9 cellular contexts compared by ENCODE assay signal in the genomic region with DNA sequence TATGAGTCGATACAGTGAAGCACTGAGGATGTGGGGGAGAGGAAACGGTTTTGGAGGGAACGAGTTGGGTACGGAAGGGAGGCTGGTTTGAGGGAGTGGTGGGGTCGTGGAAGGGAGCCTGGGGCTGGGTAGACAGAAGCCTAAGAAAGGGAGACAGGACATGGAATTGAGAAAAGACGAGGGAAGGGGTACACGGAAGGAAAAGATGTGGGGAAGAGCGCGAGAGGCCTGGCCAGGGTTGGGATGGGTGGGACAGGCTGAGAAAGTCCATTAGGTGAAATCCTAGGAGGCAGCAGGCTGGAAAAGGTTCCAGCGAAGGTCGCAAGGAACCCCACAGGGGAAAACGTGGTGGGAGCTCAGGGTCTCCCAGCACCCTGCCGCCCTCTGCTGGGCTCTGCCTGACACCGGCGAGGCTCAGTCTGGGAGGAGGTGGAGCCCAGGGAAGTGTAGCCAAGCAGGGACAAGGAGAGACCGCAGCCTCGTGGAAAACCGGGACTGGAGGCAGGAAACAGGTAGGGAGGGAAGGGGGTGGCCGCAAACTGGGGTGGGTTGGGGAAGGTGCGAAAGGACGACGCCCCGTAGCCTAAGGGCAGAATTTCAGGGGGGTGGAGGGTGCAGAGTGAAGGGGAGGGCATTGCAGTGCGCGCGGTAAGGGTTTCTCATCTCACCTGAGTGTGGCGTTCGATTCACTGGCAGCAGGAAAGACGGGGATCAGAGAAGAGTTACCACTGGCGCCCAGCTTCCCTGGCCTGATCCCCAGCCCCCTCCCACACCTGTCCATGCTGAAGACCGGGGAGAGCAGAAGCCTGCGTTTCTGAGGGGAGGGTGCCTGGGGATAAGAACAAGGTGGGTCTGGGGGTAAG. TPM values are rescaled to one million over a fixed set of nuclear protein-coding genes. Genes with fewer than 3 reads are reported as not detected.
DNase-seq lines count a peak whose midpoint lies in the region; ATAC-seq, FAIRE-seq and TF ChIP-seq lines count a peak whose summit lies in the region.
"Had no signal": no experiment of that assay in that cellular context is flagged by ENCODE, and none has a peak within 500 bp of the region (broad histone marks: within the 10 kb centered on the region; RNA-seq: fewer than 3 reads in every experiment).

No MANE protein-coding gene starts in this region.

- H3K4me3 Mint-ChIP-seq in activated T-helper 2 cell treated with anti-CD3 and anti-CD28 coated beads, Interferon-gamma antibody, Interleukin-2, Interleukin-4, amounts not matched to agents 10 μg/mL and 5 μg/mL and 100 μg/mL, durations not matched to agents 14 hours and 24 hours and 36 hours (ENCODE audit: low read depth): peak overlapping the region; percentile 83

- peaks cover 3% of the 10 kb centered on the region for H3K36me3 Mint-ChIP-seq in activated T-helper 2 cell treated with anti-CD3 and anti-CD28 coated beads, Interferon-gamma antibody, Interleukin-2, Interleukin-4, amounts not matched to agents 10 μg/mL and 5 μg/mL and 100 μg/mL, durations not matched to agents 14 hours and 24 hours and 36 hours (ENCODE audit: low read depth)

- peaks cover 57% of the 10 kb centered on the region for H3K27me3 Mint-ChIP-seq in activated T-helper 2 cell treated with anti-CD3 and anti-CD28 coated beads, Interferon-gamma antibody, Interleukin-2, Interleukin-4, amounts not matched to agents 10 μg/mL and 5 μg/mL and 100 μg/mL, durations not matched to agents 14 hours and 24 hours and 36 hours (ENCODE audit: low read depth)

- H3K27me3 ChIP-seq in mucosa of stomach (ENCODE audit: control insufficient read depth, insufficient read depth, low read length): peaks cover 19% of the 10 kb centered on the region
- peaks cover 0 to 41% (median 0%) of the 10 kb centered on the region in 3 donors for H3K27me3 ChIP-seq in stomach

- intact Hi-C loops in activated T-helper 2 cell treated with anti-CD3 and anti-CD28 coated beads, Interferon-gamma antibody, Interleukin-2, Interleukin-4, amounts not matched to agents 10 μg/mL and 5 μg/mL and 100 μg/mL, durations not matched to agents 14 hours and 24 hours and 36 hours (cut with micrococcal nuclease): no loop called here
- intact Hi-C loops in stomach (cut with DNase I; ENCODE audit: low total_unique reads): no loop called here

- H3K36me3 ChIP-seq in mucosa of stomach (ENCODE audit: control insufficient read depth, insufficient read depth, low read length) (no peaks in the 10 kb centered on the region), stomach (peaks cover 0 to 4% (median 2%) of the 10 kb centered on the region in 4 donors)

- 1 to 4% (median 3%) methylated on average over 31 to 32 of the region's 32 CpGs for WGBS in stomach, 5 donors

- FAIRE-seq in RCC 7860 (lab: Jason Lieb, UNC): no peak

- ATAC-seq in GM19452 (IDR thresholded peaks at IDR 0.05; ENCODE audit: unreplicated experiment): no peak

- no peak overlapping the region for H3K27ac Mint-ChIP-seq in activated T-helper 2 cell treated with anti-CD3 and anti-CD28 coated beads, Interferon-gamma antibody, Interleukin-2, Interleukin-4, amounts not matched to agents 10 μg/mL and 5 μg/mL and 100 μg/mL, durations not matched to agents 14 hours and 24 hours and 36 hours

- peak overlapping the region; percentile 65 to 86 (median 80) for H3K27ac ChIP-seq in stomach

- TF ChIP-seq CTCF in stomach (IDR thresholded peaks at IDR 0.05): peak in 4 of 7 experiments; percentile 35 to 69 (median 58)

- TF ChIP-seq POLR2A in stomach (IDR thresholded peaks at IDR 0.05): no peak

- no peak for TF ChIP-seq EP300 in stomach (IDR thresholded peaks at IDR 0.05)

- peaks cover 29% of the 10 kb centered on the region for H3K4me1 ChIP-seq in mucosa of stomach (ENCODE audit: control insufficient read depth, insufficient read depth, low read length)
- peaks cover 31 to 62% (median 48%) of the 10 kb centered on the region in 4 donors for H3K4me1 ChIP-seq in stomach

- peak overlapping the region; percentile 47 for H3K9ac ChIP-seq in mucosa of stomach (ENCODE audit: low read length)

- H3K4me3 ChIP-seq in mucosa of stomach (ENCODE audit: low read length): no peak overlapping the region
- peak overlapping the region; percentile 57 to 67 (median 63) for H3K4me3 ChIP-seq in stomach

- no peaks in the 10 kb centered on the region for H3K9me3 Mint-ChIP-seq in activated T-helper 2 cell treated with anti-CD3 and anti-CD28 coated beads, Interferon-gamma antibody, Interleukin-2, Interleukin-4, amounts not matched to agents 10 μg/mL and 5 μg/mL and 100 μg/mL, durations not matched to agents 14 hours and 24 hours and 36 hours

- H3K4me1 Mint-ChIP-seq in activated T-helper 2 cell treated with anti-CD3 and anti-CD28 coated beads, Interferon-gamma antibody, Interleukin-2, Interleukin-4, amounts not matched to agents 10 μg/mL and 5 μg/mL and 100 μg/mL, durations not matched to agents 14 hours and 24 hours and 36 hours (ENCODE audit: low read depth): peaks cover 34% of the 10 kb centered on the region

- peak; percentile 94 for DNase-seq in DMS 273 (lab: John Stamatoyannopoulos, UW; ENCODE audit: unreplicated experiment)
- DNase-seq in LHCN-M2 (ENCODE audit: low read depth): peak; percentile 71
- peak; percentile 6 for DNase-seq in RCC 7860 (ENCODE audit: low spot score)
- peak; percentile 23 for DNase-seq in activated T-helper 2 cell treated with anti-CD3 and anti-CD28 coated beads, Interferon-gamma antibody, Interleukin-2, Interleukin-4, amounts not matched to agents 10 μg/mL and 5 μg/mL and 100 μg/mL, durations not matched to agents 14 hours and 24 hours and 36 hours (ENCODE audit: low spot score)
- peak; percentile 59 for DNase-seq in fibroblast of gingiva (ENCODE audit: low read depth)
- peak; percentile 76 for DNase-seq in stomach

- H3K9me3 ChIP-seq in mucosa of stomach (ENCODE audit: control insufficient read depth, low read length) (no peaks in the 10 kb centered on the region), stomach (no peaks in the 10 kb centered on the region)

RNA-seq across cellular contexts. Expression of gene GABBR1, which starts 4.3 kb away (rescaled TPM):
- 6.3 and 8.2 TPM in 2 replicates for total RNA-seq in LHCN-M2 (2014; rRNA removed)
- 6.0 TPM for polyA plus RNA-seq in LHCN-M2 (2012)
- total RNA-seq in activated T-helper 2 cell treated with anti-CD3 and anti-CD28 coated beads, Interferon-gamma antibody, Interleukin-2, Interleukin-4, amounts not matched to agents 10 μg/mL and 5 μg/mL and 100 μg/mL, durations not matched to agents 14 hours and 24 hours and 36 hours: 17.0 and 21.1 TPM in 2 replicates
- 100 to 1,000 TPM in 1 of 5 donors, 10 to 100 TPM in 4; 29.3 to 101 (median 38.7) TPM for total RNA-seq in stomach
- 10 to 100 TPM in 1 of 3 donors, 1 to 10 TPM in 2; 4.5 to 22.0 (median 6.3) TPM for polyA plus RNA-seq in stomach

RNA-seq across cellular contexts. Expression of gene MOG, which starts 28.2 kb away (rescaled TPM):
- not detected in 2 replicates for total RNA-seq in LHCN-M2 (2014; rRNA removed)
- polyA plus RNA-seq in LHCN-M2 (2012): not detected
- not detected in 2 replicates for total RNA-seq in activated T-helper 2 cell treated with anti-CD3 and anti-CD28 coated beads, Interferon-gamma antibody, Interleukin-2, Interleukin-4, amounts not matched to agents 10 μg/mL and 5 μg/mL and 100 μg/mL, durations not matched to agents 14 hours and 24 hours and 36 hours
- total RNA-seq in stomach: not detected
- not detected for polyA plus RNA-seq in stomach
- total RNA-seq: activated CD8-positive, alpha-beta memory T cell treated with anti-CD3 and anti-CD28 coated beads for 36 hours had no signal

RNA-seq across cellular contexts. Expression of gene OR2H2, which starts 43.7 kb away (rescaled TPM):
- total RNA-seq in LHCN-M2 (2014; rRNA removed) (not detected in 2 replicates), stomach (not detected)
- polyA plus RNA-seq in LHCN-M2 (2012): not detected
- total RNA-seq in activated T-helper 2 cell treated with anti-CD3 and anti-CD28 coated beads, Interferon-gamma antibody, Interleukin-2, Interleukin-4, amounts not matched to agents 10 μg/mL and 5 μg/mL and 100 μg/mL, durations not matched to agents 14 hours and 24 hours and 36 hours: not detected in 2 replicates
- not detected for polyA plus RNA-seq in stomach
- total RNA-seq: activated CD8-positive, alpha-beta memory T cell treated with anti-CD3 and anti-CD28 coated beads for 36 hours had no signal

RNA-seq across cellular contexts. Expression of gene ZFP57, which starts 52.3 kb away (rescaled TPM):
- total RNA-seq in LHCN-M2 (2014; rRNA removed) (not detected in 2 replicates), stomach (not detected)
- polyA plus RNA-seq in LHCN-M2 (2012): not detected
- total RNA-seq in activated T-helper 2 cell treated with anti-CD3 and anti-CD28 coated beads, Interferon-gamma antibody, Interleukin-2, Interleukin-4, amounts not matched to agents 10 μg/mL and 5 μg/mL and 100 μg/mL, durations not matched to agents 14 hours and 24 hours and 36 hours: 2.6 and 3.0 TPM in 2 replicates
- polyA plus RNA-seq in stomach: under 1 TPM in 1 of 3 donors, not detected in 2; 0.08 TPM

Comparison
In these comparisons a context has a peak if more than half of its experiments do, and no peak if none do; other contexts are left out.
1. DNase-seq: peak in every context shown above with its lines; median percentile 94 in DMS 273; 76 in stomach; 71 in LHCN-M2; 59 in fibroblast of gingiva; 23 in activated T-helper 2 cell treated with anti-CD3 and anti-CD28 coated beads, Interferon-gamma antibody, Interleukin-2, Interleukin-4, amounts not matched to agents 10 μg/mL and 5 μg/mL and 100 μg/mL, durations not matched to agents 14 hours and 24 hours and 36 hours; 6 in RCC 7860.